In genomic region chr19:14166448-14166847, GRCh38 we compare ENCODE assay signal across 13 cellular contexts. TPM values are rescaled to one million over a fixed set of nuclear protein-coding genes. Genes with fewer than 3 reads are reported as not detected.
DNase-seq lines count a peak whose midpoint lies in the region; ATAC-seq and TF ChIP-seq lines count a peak whose summit lies in the region.
"Had no signal": no experiment of that assay in that cellular context is flagged by ENCODE, and none has a peak within 500 bp of the region (broad histone marks: within the 10 kb centered on the region; RNA-seq: fewer than 3 reads in every experiment).

No MANE protein-coding gene starts in this region.

- H3K4me3 Mint-ChIP-seq in CD8-positive, alpha-beta memory T cell, result peak overlapping the region; percentile 73 to 92 (median 86)
- peak overlapping the region; percentile 48 for H3K4me3 Mint-ChIP-seq in T-helper 2 cell treated with Interferon-gamma antibody and Interleukin-4, amounts not matched to agents 5 μg/mL and 100 μg/mL, for 36 hours
- peak overlapping the region; percentile 42 for H3K4me3 Mint-ChIP-seq in nephron progenitor cell

- peak overlapping the region; percentile 64 for H3K4me3 ChIP-seq in CD8-positive, alpha-beta memory T cell (ENCODE audit: low read length)
- H3K4me3 ChIP-seq: gastrocnemius medialis had no signal

- peak in 2 of 5 donors; percentile 34 to 38 for DNase-seq in CD8-positive, alpha-beta memory T cell
- no peak for DNase-seq in T-helper 2 cell treated with Interferon-gamma antibody and Interleukin-4, amounts not matched to agents 5 μg/mL and 100 μg/mL, for 36 hours (ENCODE audit: low spot score)
- DNase-seq in central memory CD4-positive, alpha-beta T cell, result peak; percentile 28
- no peak for DNase-seq in nephron progenitor cell
- DNase-seq in GOT3 (lab: John Stamatoyannopoulos, UW), result no peak
- no peak for DNase-seq in NCI-H748 (lab: John Stamatoyannopoulos, UW; ENCODE audit: unreplicated experiment)
- DNase-seq: activated CD4-positive, alpha-beta T cell treated with anti-CD3 and anti-CD28 coated beads, Interleukin-2, amount 50 U/mL, for 1 hour; cerebellar nuclear complex; gastrocnemius medialis; HCEC 1CT; NCI-H774; spleen had no signal

- ATAC-seq in GM21390 (IDR thresholded peaks at IDR 0.05; ENCODE audit: unreplicated experiment), result no peak
- ATAC-seq: gastrocnemius medialis had no signal

- no peaks in the 10 kb centered on the region for H3K27me3 Mint-ChIP-seq in CD8-positive, alpha-beta memory T cell
- no peaks in the 10 kb centered on the region for H3K27me3 Mint-ChIP-seq in T-helper 2 cell treated with Interferon-gamma antibody and Interleukin-4, amounts not matched to agents 5 μg/mL and 100 μg/mL, for 36 hours (ENCODE audit: low read depth)
- H3K27me3 Mint-ChIP-seq in nephron progenitor cell (ENCODE audit: low read depth, poor library complexity), result peaks cover 5% of the 10 kb centered on the region

- H3K27ac Mint-ChIP-seq in CD8-positive, alpha-beta memory T cell, result peak overlapping the region; percentile 85 to 96 (median 90)
- peak overlapping the region; percentile 75 for H3K27ac Mint-ChIP-seq in T-helper 2 cell treated with Interferon-gamma antibody and Interleukin-4, amounts not matched to agents 5 μg/mL and 100 μg/mL, for 36 hours
- peak overlapping the region; percentile 75 for H3K27ac Mint-ChIP-seq in nephron progenitor cell

- no peaks in the 10 kb centered on the region for H3K27me3 ChIP-seq in CD8-positive, alpha-beta memory T cell (ENCODE audit: insufficient read depth, low read length, poor library complexity, severe bottlenecking)

- TF ChIP-seq CTCF in nephron progenitor cell (IDR thresholded peaks at IDR 0.05), result no peak

- CTCF ChIA-PET in CD8-positive, alpha-beta memory T cell (lab: Charles Lee), result interaction anchor here (0.9 to 4.9 kb wide), 4 partner anchors 8 to 52 kb away, joined by 3 to 21 read pairs (median 4); partner anchors contain the start of gene ASF1B

- H3K9me3 Mint-ChIP-seq in CD8-positive, alpha-beta memory T cell, result no peaks in the 10 kb centered on the region
- no peaks in the 10 kb centered on the region for H3K9me3 Mint-ChIP-seq in T-helper 2 cell treated with Interferon-gamma antibody and Interleukin-4, amounts not matched to agents 5 μg/mL and 100 μg/mL, for 36 hours
- no peaks in the 10 kb centered on the region for H3K9me3 Mint-ChIP-seq in nephron progenitor cell

- H3K4me1 Mint-ChIP-seq in CD8-positive, alpha-beta memory T cell, result peaks cover 23 to 28% (median 27%) of the 10 kb centered on the region in 3 donors
- peaks cover 12% of the 10 kb centered on the region for H3K4me1 Mint-ChIP-seq in T-helper 2 cell treated with Interferon-gamma antibody and Interleukin-4, amounts not matched to agents 5 μg/mL and 100 μg/mL, for 36 hours (ENCODE audit: low read depth)
- H3K4me1 Mint-ChIP-seq in nephron progenitor cell, result peaks cover 45% of the 10 kb centered on the region

- no peak overlapping the region for H3K27ac ChIP-seq in CD8-positive, alpha-beta memory T cell (ENCODE audit: low read depth, low read length)
- H3K27ac ChIP-seq: gastrocnemius medialis had no signal

- peaks cover 10 to 20% (median 10%) of the 10 kb centered on the region in 3 donors for H3K36me3 Mint-ChIP-seq in CD8-positive, alpha-beta memory T cell
- H3K36me3 Mint-ChIP-seq in T-helper 2 cell treated with Interferon-gamma antibody and Interleukin-4, amounts not matched to agents 5 μg/mL and 100 μg/mL, for 36 hours (ENCODE audit: low read depth), result peaks cover 12% of the 10 kb centered on the region
- peaks cover 31% of the 10 kb centered on the region for H3K36me3 Mint-ChIP-seq in nephron progenitor cell (ENCODE audit: low read depth)

- POLR2A ChIA-PET in CD8-positive, alpha-beta memory T cell (lab: Charles Lee), result no interaction called here

- no peaks in the 10 kb centered on the region for H3K9me3 ChIP-seq in CD8-positive, alpha-beta memory T cell (ENCODE audit: low read length)
- H3K9me3 ChIP-seq: gastrocnemius medialis, spleen had no signal

- H3K4me1 ChIP-seq in CD8-positive, alpha-beta memory T cell (ENCODE audit: insufficient read depth, low read length), result peaks cover 19% of the 10 kb centered on the region
- H3K4me1 ChIP-seq: gastrocnemius medialis had no signal

- peaks cover 9% of the 10 kb centered on the region for H3K36me3 ChIP-seq in CD8-positive, alpha-beta memory T cell (ENCODE audit: insufficient read depth, low read length)
- H3K36me3 ChIP-seq: gastrocnemius medialis had no signal

RNA-seq across cellular contexts. Expression of gene ASF1B, which starts 30.1 kb away (rescaled TPM):
- total RNA-seq in CD8-positive, alpha-beta memory T cell, result 10 to 100 TPM; 75.0 to 76.2 TPM
- 4.5 TPM for polyA plus RNA-seq in CD8-positive, alpha-beta memory T cell

RNA-seq across cellular contexts. Expression of gene ADGRL1, which starts 39.5 kb away (rescaled TPM):
- 1 to 10 TPM; 5.8 TPM for total RNA-seq in CD8-positive, alpha-beta memory T cell
- 0.81 TPM for polyA plus RNA-seq in CD8-positive, alpha-beta memory T cell

RNA-seq across cellular contexts. Expression of gene PRKACA, which starts 48.9 kb away (rescaled TPM):
- 10 to 100 TPM; 77.3 to 81.0 TPM for total RNA-seq in CD8-positive, alpha-beta memory T cell
- polyA plus RNA-seq in CD8-positive, alpha-beta memory T cell, result 1.5 TPM
